Comparison of ENCODE assay signal across 8 cellular contexts in the genomic region with DNA sequence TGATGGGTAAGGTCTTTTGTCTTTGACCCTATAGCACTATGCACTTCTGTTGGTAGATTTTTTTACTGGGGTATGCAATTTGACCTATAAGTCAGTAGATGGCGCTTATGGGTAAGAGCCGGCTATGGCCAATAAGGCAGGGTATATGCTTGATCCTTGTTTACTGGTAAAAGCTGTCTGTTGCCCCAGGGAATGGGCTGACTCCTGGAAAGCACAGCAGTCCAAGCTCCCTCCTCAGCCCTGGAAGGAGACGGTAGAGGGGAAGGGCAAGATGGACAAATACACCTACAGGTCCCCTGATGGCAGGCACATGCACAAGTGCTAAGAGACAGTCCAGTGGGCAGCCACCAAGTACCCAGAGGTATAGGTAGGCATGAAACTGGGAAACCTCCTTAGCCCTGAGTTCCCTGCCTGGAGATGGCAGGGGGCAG.
DNase-seq lines count a peak whose midpoint lies in the region; ATAC-seq lines count a peak whose summit lies in the region.

No MANE protein-coding gene starts in this region.

- H3K36me3 ChIP-seq in aorta (ENCODE audit: control insufficient read depth in 1 of 2, insufficient read depth in 2 of 2, low read length in 1 of 2), result no peaks in the 10 kb centered on the region

- CTCF ChIA-PET in activated CD4-positive, alpha-beta memory T cell treated with anti-CD3 and anti-CD28 coated beads, Interleukin-2, amount 10 ng/mL, durations not matched to agents 7 days and 5 days (lab: Charles Lee), result no interaction called here

- H3K4me3 Mint-ChIP-seq in activated CD4-positive, alpha-beta memory T cell treated with anti-CD3 and anti-CD28 coated beads, Interleukin-2, amount 10 ng/mL, durations not matched to agents 7 days and 5 days, result no peak overlapping the region

- no peaks in the 10 kb centered on the region for H3K4me1 Mint-ChIP-seq in activated CD4-positive, alpha-beta memory T cell treated with anti-CD3 and anti-CD28 coated beads, Interleukin-2, amount 10 ng/mL, durations not matched to agents 7 days and 5 days

- POLR2A ChIA-PET in activated CD4-positive, alpha-beta memory T cell treated with anti-CD3 and anti-CD28 coated beads, Interleukin-2, amount 10 ng/mL, durations not matched to agents 7 days and 5 days (lab: Charles Lee), result no interaction called here

- no peak overlapping the region for H3K27ac Mint-ChIP-seq in activated CD4-positive, alpha-beta memory T cell treated with anti-CD3 and anti-CD28 coated beads, Interleukin-2, amount 10 ng/mL, durations not matched to agents 7 days and 5 days

- no peaks in the 10 kb centered on the region for H3K36me3 Mint-ChIP-seq in activated CD4-positive, alpha-beta memory T cell treated with anti-CD3 and anti-CD28 coated beads, Interleukin-2, amount 10 ng/mL, durations not matched to agents 7 days and 5 days (ENCODE audit: low read depth)

- H3K27ac ChIP-seq in aorta (ENCODE audit: low read depth in 1 of 2, low read length in 2 of 2), result no peak overlapping the region

- DNase-seq in Right ventricle myocardium inferior (ENCODE audit: missing footprints) (no peak), cardiac septum (ENCODE audit: low spot score) (no peak), NCI-H2029 treated with DMSO at 0.1 percent for 48 hours (lab: John Stamatoyannopoulos, UW) (peak; percentile 1), T47D (ENCODE audit: low read depth in 1 of 2, low spot score in 1 of 2) (peak; percentile 2 to 68), left colon (no peak), aorta (no peak)
- DNase-seq in activated CD4-positive, alpha-beta memory T cell treated with anti-CD3 and anti-CD28 coated beads, Interleukin-2, amount 10 ng/mL, durations not matched to agents 7 days and 5 days, result no peak

- H3K4me3 ChIP-seq in aorta (ENCODE audit: low read length in 2 of 2), result no peak overlapping the region

- 15 to 18% methylated on average over 3 of the region's 3 CpGs for WGBS in aorta, 2 donors

- H3K27me3 Mint-ChIP-seq in activated CD4-positive, alpha-beta memory T cell treated with anti-CD3 and anti-CD28 coated beads, Interleukin-2, amount 10 ng/mL, durations not matched to agents 7 days and 5 days, result no peaks in the 10 kb centered on the region

- intact Hi-C loops in Right ventricle myocardium inferior (cut with DNase I) (loop anchor here (5.0 to 10.0 kb wide), 2 partner anchors 512 to 1149 kb away; no protein-coding TSS in a partner anchor), cardiac septum (cut with DNase I) (loop anchor here (2.0 to 10.0 kb wide), 3 partner anchors 199 to 513 kb away; no protein-coding TSS in a partner anchor), left colon (cut with DNase I, micrococcal nuclease) (loop anchor here in 1 of 2 donors (5.0 kb wide), 1 partner anchor 512 kb away; no protein-coding TSS in a partner anchor), aorta (cut with DNase I) (loop anchor here (5.0 kb wide), 2 partner anchors 197 to 517 kb away; no protein-coding TSS in a partner anchor)

- H3K9me3 ChIP-seq in aorta (ENCODE audit: control insufficient read depth, low read length), result no peaks in the 10 kb centered on the region

- in situ Hi-C loops in T47D (cut with HindIII; ENCODE audit: low pct_unique_long_range_greater_than_20kb, low sequenced_read_pairs), result no loop called here

- no peaks in the 10 kb centered on the region for H3K9me3 Mint-ChIP-seq in activated CD4-positive, alpha-beta memory T cell treated with anti-CD3 and anti-CD28 coated beads, Interleukin-2, amount 10 ng/mL, durations not matched to agents 7 days and 5 days

- no peaks in the 10 kb centered on the region for H3K4me1 ChIP-seq in aorta (ENCODE audit: control insufficient read depth in 1 of 2, insufficient read depth in 2 of 2, low read length in 2 of 2)

- no peaks in the 10 kb centered on the region for H3K27me3 ChIP-seq in aorta (ENCODE audit: control insufficient read depth in 1 of 2, insufficient read depth in 2 of 2, low read length in 1 of 2)

- ATAC-seq in Right ventricle myocardium inferior, result peak; percentile 73
- ATAC-seq in HG02642 (IDR thresholded peaks at IDR 0.05; ENCODE audit: poor library complexity, unreplicated experiment), result peak; percentile 91
- peak; percentile 49 for ATAC-seq in left colon
- ATAC-seq in aorta (ENCODE audit: low FRiP score), result peak; percentile 77

Comparison
In these comparisons a context has a peak if more than half of its experiments do, and no peak if none do; other contexts are left out.
1. DNase-seq: peak in NCI-H2029 treated with DMSO at 0.1 percent for 48 hours (single experiment) and T47D (2 of 2); none in Right ventricle myocardium inferior (single experiment), cardiac septum (single experiment), left colon (0 of 2), aorta (0 of 2) and activated CD4-positive, alpha-beta memory T cell treated with anti-CD3 and anti-CD28 coated beads, Interleukin-2, amount 10 ng/mL, durations not matched to agents 7 days and 5 days (single experiment).
2. Peak in every context shown above with its lines, with median percentiles within 50 percentile points of each other: ATAC-seq.